ENCODE assay signal across 2 cellular contexts in genomic region chr6:27495386-27496135, GRCh38.
TF ChIP-seq lines count a peak whose summit lies in the region.

No MANE protein-coding gene starts in this region.

TF ChIP-seq in HEK293, 187 proteins besides CTCF, POLR2A, EP300 and RAD21 (continued from another document and continues in another):
- TF ChIP-seq BCL6B (tag by site-specific recombination; IDR thresholded peaks at IDR 0.05) (peak; percentile 70), ZNF530 (tag by site-specific recombination; IDR thresholded peaks at IDR 0.05; ENCODE audit: low read depth) (no peak), ZNF280C (tag by site-specific recombination; IDR thresholded peaks at IDR 0.05) (no peak), ZBTB10 (tag by site-specific recombination; IDR thresholded peaks at IDR 0.05) (peak; percentile 90), ZNF133 (tag by site-specific recombination; IDR thresholded peaks at IDR 0.05) (no peak), ATF2 (tag by site-specific recombination; IDR thresholded peaks at IDR 0.05; ENCODE audit: low read depth) (peak; percentile 89), ZNF521 (tag by site-specific recombination; IDR thresholded peaks at IDR 0.05) (no peak), ZNF501 (tag by site-specific recombination; IDR thresholded peaks at IDR 0.05) (peak; percentile 90), ZNF514 (tag by site-specific recombination; IDR thresholded peaks at IDR 0.05) (no peak), ZNF24 (tag by site-specific recombination; IDR thresholded peaks at IDR 0.05) (peak; percentile 96), ZNF580 (tag by site-specific recombination; IDR thresholded peaks at IDR 0.05) (peak; percentile 100), ZSCAN5A (tag by site-specific recombination; IDR thresholded peaks at IDR 0.05) (peak; percentile 86), MYNN (tag by site-specific recombination; IDR thresholded peaks at IDR 0.05; ENCODE audit: borderline replicate concordance) (0 out of 2 replicates have a peak, but pooled peaks have one; percentile 49), OSR2 (tag by site-specific recombination; IDR thresholded peaks at IDR 0.05) (peak; percentile 8; the same call in 1 of the 2 replicates), ZNF175 (tag by site-specific recombination; IDR thresholded peaks at IDR 0.05) (no peak), HOXD13 (CRISPR knock-in tag; IDR thresholded peaks at IDR 0.05; ENCODE audit: borderline replicate concordance) (no peak), TCF7L2 (IDR thresholded peaks at IDR 0.05; ENCODE audit: borderline replicate concordance, low read depth, low read length) (no peak), KLF7 (tag by site-specific recombination; IDR thresholded peaks at IDR 0.05; ENCODE audit: borderline replicate concordance) (peak; percentile 18; the same call in 1 of the 2 replicates), ZEB2 (tag by site-specific recombination; IDR thresholded peaks at IDR 0.05) (peak; percentile 88), ZNF629 (tag by site-specific recombination; IDR thresholded peaks at IDR 0.05) (peak; percentile 100)

TF ChIP-seq in K562, 482 proteins besides CTCF, POLR2A, EP300 and RAD21 (continued from another document and continues in another):
- TF ChIP-seq ZBED1 (IDR thresholded peaks at IDR 0.05) (no peak), FOXA1 (IDR thresholded peaks at IDR 0.05; ENCODE audit: borderline replicate concordance) (no peak), WHSC1 (IDR thresholded peaks at IDR 0.05; ENCODE audit: low read length) (no peak), IFI16 (CRISPR knock-in tag; IDR thresholded peaks at IDR 0.05) (no peak), HNRNPH1 (optimal IDR thresholded peaks at IDR 0.05; ENCODE audit: low read depth, low read length) (no peak), ZNF583 (CRISPR knock-in tag; IDR thresholded peaks at IDR 0.05) (no peak), EGR1 (conservative IDR thresholded peaks at IDR 0.05) (no peak), KDM2B (CRISPR knock-in tag; IDR thresholded peaks at IDR 0.05) (0 out of 2 replicates have a peak, but pooled peaks have one; percentile 33), MGA (IDR thresholded peaks at IDR 0.05) (no peak), E2F3 (CRISPR knock-in tag; IDR thresholded peaks at IDR 0.05) (no peak), USF2 (CRISPR knock-in tag; IDR thresholded peaks at IDR 0.05) (no peak), HMGN3 (IDR thresholded peaks at IDR 0.05; ENCODE audit: borderline replicate concordance, extremely low read depth, insufficient read length, low read depth, low read length) (no peak), ZBTB17 (CRISPR knock-in tag; IDR thresholded peaks at IDR 0.05) (no peak), CAMTA2 (CRISPR knock-in tag; conservative IDR thresholded peaks at IDR 0.05) (no peak), PHF20 (IDR thresholded peaks at IDR 0.05; ENCODE audit: partially characterized antibody) (peak; percentile 56), HCFC1 (IDR thresholded peaks at IDR 0.05; ENCODE audit: low read depth, low read length) (0 out of 2 replicates have a peak, but pooled peaks have one; percentile 29), XRCC4 (IDR thresholded peaks at IDR 0.05; ENCODE audit: extremely low read depth, insufficient read depth, insufficient read length) (no peak), FOSL1 (tag; conservative IDR thresholded peaks at IDR 0.05) (peak; percentile 82), SMARCB1 (IDR thresholded peaks at IDR 0.05; ENCODE audit: insufficient read length, low read depth) (no peak), TBP (optimal IDR thresholded peaks at IDR 0.05; ENCODE audit: low read depth, low read length) (peak; percentile 100), HDAC3 (IDR thresholded peaks at IDR 0.05; ENCODE audit: borderline replicate concordance, partially characterized antibody) (peak; percentile 64), ZNF121 (CRISPR knock-in tag; conservative IDR thresholded peaks at IDR 0.05) (no peak), CTCFL (IDR thresholded peaks at IDR 0.05; ENCODE audit: borderline replicate concordance, insufficient read depth, low read depth, low read length, poor library complexity, severe bottlenecking) (no peak)
